Comparison of ENCODE assay signal across 2 cellular contexts in genomic region chr11:3520905-3521304, GRCh38.
DNase-seq lines count a peak whose midpoint lies in the region; ATAC-seq, FAIRE-seq and TF ChIP-seq lines count a peak whose summit lies in the region.
"Not testable (repeated sequence)": the region's sequence is repeated elsewhere in the genome, so short reads cannot be mapped to it uniquely, and the experiment has no call there.

No MANE protein-coding gene starts in this region.

- not testable (repeated sequence) for TF ChIP-seq CTCF in K562 (IDR thresholded peaks at IDR 0.05 in 2 of 3, conservative IDR thresholded peaks at IDR 0.05 in 1 of 3; ENCODE audit: insufficient read depth in 2 of 3, low read depth in 1 of 3, low read length in 3 of 3); endodermal cell (conservative IDR thresholded peaks at IDR 0.05)

- in situ Hi-C loops in K562 (cut with MboI) = not testable (repeated sequence)

- H3K4me3 ChIP-seq in K562 = not testable (repeated sequence)
- H3K4me3 ChIP-seq in endodermal cell (ENCODE audit: low read length) = peak overlapping the region; percentile 58

- H2AFZ ChIP-seq in K562 (ENCODE audit: low read depth, low read length) = not testable (repeated sequence)

- H3K27me3 Mint-ChIP-seq in endodermal cell (ENCODE audit: insufficient read depth) = not testable (repeated sequence)

- ATAC-seq in K562 = not testable (repeated sequence)

- not testable (repeated sequence) for H3K27ac Mint-ChIP-seq in endodermal cell

- not testable (repeated sequence) for BruUV-seq in K562 (replicated peaks; lab: Mats Ljungman, UMichigan)

- peaks cover 57% of the 10 kb centered on the region for H3K36me3 Mint-ChIP-seq in endodermal cell (ENCODE audit: low read depth)

- H3K4me1 Mint-ChIP-seq in endodermal cell = not testable (repeated sequence)

- not testable (repeated sequence) for H3K9ac ChIP-seq in K562 (ENCODE audit: insufficient read depth in 1 of 2, low read depth in 2 of 2, low read length in 2 of 2); endodermal cell (ENCODE audit: extremely low read depth, low read length, poor library complexity, severe bottlenecking)

- peaks cover 21% of the 10 kb centered on the region for H3K9me3 ChIP-seq in K562 (replicated peaks; ENCODE audit: control insufficient read depth, insufficient read depth, low read depth, low read length)
- peaks cover 59% of the 10 kb centered on the region for H3K9me3 ChIP-seq in endodermal cell (ENCODE audit: control insufficient read depth, low read length)

- DNase-seq in K562 (ENCODE audit: extremely low read depth in 1 of 4, low spot score in 3 of 4); endodermal cell: not testable (repeated sequence)

- not testable (repeated sequence) for H3K27ac ChIP-seq in K562 (ENCODE audit: extremely low read depth, low read depth, low read length); endodermal cell (ENCODE audit: low read depth, low read length)

- not testable (repeated sequence) for H3K4me3 Mint-ChIP-seq in endodermal cell

- not testable (repeated sequence) for TF ChIP-seq RAD21 in K562 (CRISPR knock-in tag; conservative IDR thresholded peaks at IDR 0.05 in 1 of 2, IDR thresholded peaks at IDR 0.05 in 1 of 2)

- H3K79me2 ChIP-seq in K562 (ENCODE audit: control insufficient read depth, insufficient read depth, low read length) = not testable (repeated sequence)

- not testable (repeated sequence) for TF ChIP-seq EP300 in K562 (IDR thresholded peaks at IDR 0.05; ENCODE audit: low read length)

- peaks cover 77% of the 10 kb centered on the region for H3K9me3 Mint-ChIP-seq in endodermal cell

- FAIRE-seq in K562 (lab: Jason Lieb, UNC) = not testable (repeated sequence)

- not testable (repeated sequence) for H3K9me1 ChIP-seq in K562 (ENCODE audit: control insufficient read depth, insufficient read depth, low read length)

- CTCF ChIA-PET in K562 (lab: Yijun Ruan, JAX; ENCODE audit: low intra/inter-chr PET ratio) = not testable (repeated sequence)

- POLR2A ChIA-PET in K562 (lab: Yijun Ruan, JAX) = not testable (repeated sequence)

- H3K36me3 ChIP-seq in K562 (ENCODE audit: control insufficient read depth, insufficient read depth, low read length) = not testable (repeated sequence)
- H3K36me3 ChIP-seq in endodermal cell (ENCODE audit: control insufficient read depth, insufficient read depth, low read length) = peaks cover 25% of the 10 kb centered on the region

- not testable (repeated sequence) for H3K4me1 ChIP-seq in K562 (replicated peaks in 1 of 2; ENCODE audit: control insufficient read depth in 2 of 2, insufficient read depth in 2 of 2, low read length in 2 of 2); endodermal cell (ENCODE audit: control insufficient read depth, insufficient read depth, low read length)

- intact Hi-C loops in K562 (cut with micrococcal nuclease) = not testable (repeated sequence)

- not testable (repeated sequence) for H3K4me2 ChIP-seq in K562 (ENCODE audit: insufficient read depth, low read length)

- not testable (repeated sequence) for H4K20me1 ChIP-seq in K562 (replicated peaks; ENCODE audit: control insufficient read depth, insufficient read depth, low read length)

- not testable (repeated sequence) for H3K27me3 ChIP-seq in K562 (ENCODE audit: control insufficient read depth in 2 of 2, insufficient read depth in 2 of 2, low read length in 2 of 2); endodermal cell (ENCODE audit: control insufficient read depth, insufficient read depth, low read length, poor library complexity, severe bottlenecking)

- TF ChIP-seq POLR2A in K562 (conservative IDR thresholded peaks at IDR 0.05) = not testable (repeated sequence)

TF ChIP-seq in K562, 482 proteins besides CTCF, POLR2A, EP300 and RAD21:
- TF ChIP-seq ZNF12 (CRISPR knock-in tag; IDR thresholded peaks at IDR 0.05) = peak; percentile 94
